Comparison of ENCODE assay signal across 1 cellular context in the genomic region with DNA sequence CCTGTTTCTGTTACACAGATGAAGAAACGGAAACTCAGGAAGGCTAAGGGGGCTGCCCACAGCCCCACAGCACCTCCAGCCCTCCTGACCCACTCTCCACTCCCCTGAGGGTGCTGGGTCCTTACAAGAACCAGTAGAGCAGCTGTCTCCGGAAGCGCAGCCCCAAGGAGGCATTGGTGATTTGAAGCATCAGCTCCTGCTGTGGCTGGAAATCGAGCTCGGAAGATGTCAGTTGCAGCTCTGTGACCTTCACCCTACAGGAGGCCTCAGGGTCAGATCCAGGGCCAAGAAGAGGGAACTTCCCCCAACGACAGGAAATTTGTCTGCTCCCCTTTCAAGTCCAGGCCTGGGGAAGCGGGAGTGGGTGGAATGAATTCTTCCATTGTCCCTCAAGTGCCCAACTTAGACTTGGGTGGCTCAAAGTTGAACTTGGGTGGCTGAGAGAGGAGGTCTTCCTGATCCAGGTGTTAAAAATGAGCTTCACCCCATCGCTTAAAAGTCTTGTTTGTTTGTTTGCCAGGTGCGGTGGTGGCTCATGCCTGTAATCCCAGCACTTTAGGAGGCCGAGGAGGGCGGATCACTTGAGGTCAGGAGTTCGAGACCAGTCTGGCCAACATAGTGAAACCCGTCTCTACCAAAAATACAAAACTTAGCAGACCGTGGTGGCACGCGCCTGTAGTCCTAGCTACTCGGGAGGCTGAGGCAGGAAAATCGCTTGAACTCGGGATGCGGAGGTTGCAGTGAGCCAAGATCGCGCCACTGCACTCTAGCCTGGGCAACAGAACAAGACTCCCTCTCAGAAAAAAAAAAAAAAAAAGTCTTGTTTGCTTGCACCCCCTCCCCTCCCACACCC.
TF ChIP-seq lines count a peak whose summit lies in the region.

No MANE protein-coding gene starts in this region.

TF ChIP-seq in neural cell, 6 proteins besides CTCF, POLR2A, EP300 and RAD21 (continued from another document):
- no peak for TF ChIP-seq REST (IDR thresholded peaks at IDR 0.05; ENCODE audit: borderline replicate concordance)
- no peak for TF ChIP-seq SMC3 (conservative IDR thresholded peaks at IDR 0.05; ENCODE audit: poor library complexity)
- no peak for TF ChIP-seq POLR2AphosphoS5 (IDR thresholded peaks at IDR 0.05)
- TF ChIP-seq MXI1 (conservative IDR thresholded peaks at IDR 0.05; ENCODE audit: poor library complexity, severe bottlenecking) = no peak
